In the genomic region with DNA sequence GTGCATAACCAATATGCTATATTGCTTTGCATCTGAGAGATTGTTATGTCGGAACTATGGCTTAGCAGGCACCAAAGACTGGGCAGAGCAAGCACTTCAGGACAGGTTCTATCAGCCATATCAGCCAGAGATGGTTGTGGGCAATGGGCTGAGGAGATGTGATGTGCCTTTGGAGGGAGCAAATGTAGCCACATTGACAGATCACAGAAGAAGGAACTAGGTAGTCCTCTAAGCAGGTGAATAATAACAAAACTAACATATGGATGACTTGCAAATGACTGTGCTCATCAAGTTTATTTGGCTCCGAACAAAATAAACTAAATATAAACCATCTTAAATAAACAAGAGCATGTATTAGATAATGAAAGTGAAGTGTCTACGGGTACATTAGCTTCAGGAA, we compare ENCODE assay signal across 28 cellular contexts.
DNase-seq lines count a peak whose midpoint lies in the region; ATAC-seq and TF ChIP-seq lines count a peak whose summit lies in the region.
"Had no signal": no experiment of that assay in that cellular context is flagged by ENCODE, and none has a peak within 500 bp of the region (broad histone marks: within the 10 kb centered on the region; RNA-seq: fewer than 3 reads in every experiment).

No MANE protein-coding gene starts in this region.

- dilution Hi-C loops in mammary epithelial cell (cut with HindIII; ENCODE audit: low sequenced_read_pairs) = no loop called here

- DNase-seq in DMS153 treated with DMSO at 0.1 percent for 48 hours (lab: John Stamatoyannopoulos, UW; ENCODE audit: unreplicated experiment) (peak; percentile 79), DMS153 (lab: John Stamatoyannopoulos, UW) (no peak), SHP77 treated with DMSO at 0.1 percent for 48 hours (lab: John Stamatoyannopoulos, UW) (peak; percentile 19), mammary epithelial cell (no peak), HuH-7 (ENCODE audit: low spot score) (no peak), T-helper 2 cell (no peak)
- DNase-seq: activated CD4-positive, alpha-beta T cell treated with anti-CD3 and anti-CD28 coated beads for 4 hours; activated CD8-positive, alpha-beta memory T cell treated with anti-CD3 and anti-CD28 coated beads for 24 hours; activated T-cell treated with anti-CD3 and anti-CD28 coated beads for 4 hours; anterior cingulate cortex; H7; kidney glomerular epithelial cell; midbrain; naive B cell; NCI-H2171 treated with DMSO at 0.1 percent for 48 hours; NCI-H524; posterior cingulate gyrus; right cardiac atrium; stimulated activated CD4-positive, alpha-beta T cell treated with anti-CD3 and anti-CD28 coated beads, Interleukin-1b, Interleukin-23, amount 100 ng/mL, for 48 hours; stimulated activated naive CD4-positive, alpha-beta T cell treated with Interleukin-2 at 50 U/mL for 16 hours had no signal

- H4K20me1 ChIP-seq in mammary epithelial cell (ENCODE audit: insufficient read depth, low read length) = no peaks in the 10 kb centered on the region

- H2AFZ ChIP-seq in mammary epithelial cell (ENCODE audit: low read depth, low read length) = no peak overlapping the region

- H3K4me1 ChIP-seq in mammary epithelial cell (ENCODE audit: insufficient read depth, low read length) = peaks cover 6% of the 10 kb centered on the region

- no peak overlapping the region for H3K4me3 ChIP-seq in mammary epithelial cell (replicated peaks in 1 of 3; ENCODE audit: insufficient read depth in 1 of 3, low read depth in 2 of 3, low read length in 3 of 3)
- H3K4me3 ChIP-seq: breast epithelium had no signal

- no peak for TF ChIP-seq CTCF in mammary epithelial cell (conservative IDR thresholded peaks at IDR 0.05 in 1 of 2, IDR thresholded peaks at IDR 0.05 in 1 of 2; ENCODE audit: extremely low read depth in 1 of 2, insufficient read depth in 1 of 2, low read depth in 1 of 2, low read length in 2 of 2)

- H3K27me3 ChIP-seq in mammary epithelial cell (ENCODE audit: insufficient read depth, low read length) = no peaks in the 10 kb centered on the region
- H3K27me3 ChIP-seq: breast epithelium, neutrophil had no signal

- intact Hi-C loops in mammary epithelial cell (cut with micrococcal nuclease) = no loop called here

- no peaks in the 10 kb centered on the region for H3K36me3 ChIP-seq in mammary epithelial cell (ENCODE audit: insufficient read depth, low read length)
- H3K36me3 ChIP-seq: breast epithelium, neutrophil had no signal

- H3K9me3 ChIP-seq in mammary epithelial cell (replicated peaks; ENCODE audit: insufficient read depth, low read length) = no peaks in the 10 kb centered on the region
- H3K9me3 ChIP-seq: breast epithelium, neutrophil had no signal

- in situ Hi-C loops in mammary epithelial cell (cut with MboI; ENCODE audit: low sequenced_read_pairs in 2 of 2) = no loop called here

- CTCF ChIA-PET in mammary epithelial cell (lab: Charles Lee; ENCODE audit: low non-redundant PET) = no interaction called here

- no peaks in the 10 kb centered on the region for H3K79me2 ChIP-seq in mammary epithelial cell (ENCODE audit: insufficient read depth, low read length)

- H3K27ac ChIP-seq in mammary epithelial cell (ENCODE audit: insufficient read depth, low read depth, low read length) = no peak overlapping the region
- H3K27ac ChIP-seq: 22Rv1, breast epithelium, C4-2B, neutrophil, VCaP had no signal

- 83% methylated on average over 3 of the region's 3 CpGs for WGBS in mammary epithelial cell (ENCODE audit: low coverage, missing lambda C conversion rate)

- BruUV-seq in mammary epithelial cell (replicated peaks; lab: Mats Ljungman, UMichigan) = no TSS peak

- ATAC-seq in GM18868 (IDR thresholded peaks at IDR 0.05; ENCODE audit: unreplicated experiment) = peak; percentile 80
- peak; percentile 59 for ATAC-seq in HG03280 (IDR thresholded peaks at IDR 0.05; ENCODE audit: unreplicated experiment)
- ATAC-seq: activated naive CD4-positive, alpha-beta T cell treated with anti-CD3 and anti-CD28 coated beads, Interleukin-2, amount 50 U/mL, for 72 hours; right cardiac atrium had no signal

- H3K9ac ChIP-seq in mammary epithelial cell (ENCODE audit: insufficient read depth, low read length) = no peak overlapping the region

- H3K4me2 ChIP-seq in mammary epithelial cell (ENCODE audit: insufficient read depth, low read depth, low read length) = no peak overlapping the region

Comparison
In these comparisons a context has a peak if more than half of its experiments do, and no peak if none do; other contexts are left out.
1. DNase-seq: peak in DMS153 treated with DMSO at 0.1 percent for 48 hours (single experiment) and SHP77 treated with DMSO at 0.1 percent for 48 hours (single experiment); none in DMS153 (single experiment), mammary epithelial cell (single experiment), HuH-7 (single experiment) and T-helper 2 cell (0 of 5).